Comparison of ENCODE assay signal across 16 cellular contexts in the genomic region with DNA sequence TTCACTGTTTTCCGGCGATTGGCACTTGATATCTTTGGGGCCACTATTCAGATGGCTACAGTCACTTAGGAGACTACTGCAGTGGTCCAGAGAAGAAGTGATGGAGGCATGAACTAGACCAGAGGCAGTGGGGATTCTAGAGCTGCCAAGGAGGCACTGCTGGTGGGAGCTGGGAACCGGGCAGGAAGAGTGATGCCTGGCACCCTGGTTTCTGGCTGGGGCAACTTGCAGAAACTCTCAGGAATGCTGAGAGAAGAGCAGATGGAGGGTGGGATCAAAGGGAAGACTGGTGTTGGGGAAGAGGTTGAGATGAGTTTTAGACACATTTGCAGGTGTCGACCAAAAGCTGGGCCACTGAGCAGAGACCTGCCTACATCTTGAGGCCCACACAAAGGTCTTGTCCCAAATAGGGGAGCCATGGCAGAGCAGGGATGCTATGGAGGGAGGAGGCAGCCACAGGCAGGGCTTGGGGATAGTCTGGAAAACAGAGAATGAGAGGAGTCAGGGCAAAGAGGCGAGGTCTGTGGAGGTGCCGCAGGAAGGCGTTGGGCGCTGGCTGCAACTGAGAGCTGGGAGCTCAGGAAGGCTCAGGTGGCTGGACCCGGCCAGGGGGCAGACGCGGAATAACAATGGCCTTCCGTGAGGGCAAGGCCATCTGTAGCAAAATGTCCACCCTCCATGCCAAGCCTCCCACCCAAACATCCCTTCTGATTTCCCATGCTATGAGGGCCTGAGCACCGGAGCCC.
A peak's percentile ranks its signal among the peaks of the same experiment; 100 is the strongest.
DNase-seq lines count a peak whose midpoint lies in the region; ATAC-seq and TF ChIP-seq lines count a peak whose summit lies in the region.
"Had no signal": no experiment of that assay in that cellular context is flagged by ENCODE, and none has a peak within 500 bp of the region (broad histone marks: within the 10 kb centered on the region; RNA-seq: fewer than 3 reads in every experiment).

No MANE protein-coding gene starts in this region.

- DNase-seq in CD4-positive, CD25-positive, alpha-beta regulatory T cell = no peak
- DNase-seq in Caco-2 = no peak
- DNase-seq in activated naive CD8-positive, alpha-beta T cell treated with anti-CD3 and anti-CD28 coated beads for 36 hours = no peak
- no peak for DNase-seq in neuronal stem cell (ENCODE audit: low spot score)
- no peak for DNase-seq in AG20443 (ENCODE audit: low spot score)
- no peak for DNase-seq in SW480 (ENCODE audit: low spot score)
- DNase-seq: central memory CD4-positive, alpha-beta T cell; H9; Kasumi-1; NCI-H1417; NCI-H345; psoas muscle; SHP77 treated with DMSO at 0.1 percent for 48 hours had no signal

- H4K8ac ChIP-seq in neuronal stem cell (ENCODE audit: low read depth, low read length) = no peak overlapping the region

- no peak for TF ChIP-seq CTCF in Caco-2 (IDR thresholded peaks at IDR 0.05; ENCODE audit: insufficient read depth in 1 of 2, low read depth in 1 of 2, low read length in 1 of 2, severe bottlenecking in 1 of 2, unreplicated experiment in 1 of 2)

- no peak overlapping the region for H3K23ac ChIP-seq in neuronal stem cell (ENCODE audit: low read depth, low read length, poor library complexity)

- H3K9me3 Mint-ChIP-seq in CD4-positive, CD25-positive, alpha-beta regulatory T cell = peaks cover 0 to 4% (median 0%) of the 10 kb centered on the region in 7 donors
- H3K9me3 Mint-ChIP-seq in Caco-2 (ENCODE audit: unreplicated experiment) = peaks cover 18% of the 10 kb centered on the region
- H3K9me3 Mint-ChIP-seq in activated naive CD8-positive, alpha-beta T cell treated with anti-CD3 and anti-CD28 coated beads for 36 hours = peaks cover 35% of the 10 kb centered on the region

- no peak overlapping the region for H2BK5ac ChIP-seq in neuronal stem cell (ENCODE audit: low read length)

- H3K18ac ChIP-seq in neuronal stem cell (ENCODE audit: low read length) = peak overlapping the region; percentile 50

- H3K9ac ChIP-seq in neuronal stem cell (ENCODE audit: low read depth, low read length, poor library complexity) = no peak overlapping the region

- no peak overlapping the region for H2AFZ ChIP-seq in neuronal stem cell (ENCODE audit: low read length)

- H3K36me3 Mint-ChIP-seq in CD4-positive, CD25-positive, alpha-beta regulatory T cell = no peaks in the 10 kb centered on the region
- no peaks in the 10 kb centered on the region for H3K36me3 Mint-ChIP-seq in Caco-2 (ENCODE audit: insufficient read depth, unreplicated experiment)
- peaks cover 57% of the 10 kb centered on the region for H3K36me3 Mint-ChIP-seq in activated naive CD8-positive, alpha-beta T cell treated with anti-CD3 and anti-CD28 coated beads for 36 hours

- H3K4me3 ChIP-seq in CD4-positive, CD25-positive, alpha-beta regulatory T cell (ENCODE audit: low read depth, low read length) = no peak overlapping the region
- H3K4me3 ChIP-seq in Caco-2 (ENCODE audit: low read depth, low read length) (no peak overlapping the region), neuronal stem cell (ENCODE audit: low read length in 2 of 2) (no peak overlapping the region)
- H3K4me3 ChIP-seq: adrenal gland, psoas muscle had no signal

- H2BK12ac ChIP-seq in neuronal stem cell (ENCODE audit: low read length) = no peak overlapping the region

- H3K27me3 ChIP-seq in CD4-positive, CD25-positive, alpha-beta regulatory T cell (ENCODE audit: control insufficient read depth, insufficient read depth, low read length) = no peaks in the 10 kb centered on the region
- H3K27me3 ChIP-seq in Caco-2 (replicated peaks; ENCODE audit: control insufficient read depth, insufficient read depth, low read length) (no peaks in the 10 kb centered on the region), neuronal stem cell (ENCODE audit: control insufficient read depth in 3 of 3, insufficient read depth in 3 of 3, low read depth in 1 of 3, low read length in 3 of 3) (no peaks in the 10 kb centered on the region)
- H3K27me3 ChIP-seq: adrenal gland had no signal

- H2BK120ac ChIP-seq in neuronal stem cell (ENCODE audit: low read depth, low read length) = no peak overlapping the region

- no CpG with 5 or more reads among the region's 13 CpGs for WGBS in neuronal stem cell (ENCODE audit: extremely low coverage in 2 of 2, insufficient read length in 2 of 2, insufficient replicate concordance in 1 of 2), 2 donors

- peaks cover 5% of the 10 kb centered on the region for H3K27me3 Mint-ChIP-seq in CD4-positive, CD25-positive, alpha-beta regulatory T cell
- no peaks in the 10 kb centered on the region for H3K27me3 Mint-ChIP-seq in Caco-2 (ENCODE audit: insufficient read depth, unreplicated experiment)
- H3K27me3 Mint-ChIP-seq in activated naive CD8-positive, alpha-beta T cell treated with anti-CD3 and anti-CD28 coated beads for 36 hours = no peaks in the 10 kb centered on the region

- H2BK15ac ChIP-seq in neuronal stem cell (ENCODE audit: low read length) = peak overlapping the region; percentile 12

- POLR2A ChIA-PET in Caco-2 (lab: Charles Lee) = no interaction called here

- peak overlapping the region; percentile 2 for H2AK5ac ChIP-seq in neuronal stem cell (ENCODE audit: low read depth, low read length)

- peak overlapping the region; percentile 42 for H4K91ac ChIP-seq in neuronal stem cell (ENCODE audit: low read depth, low read length, poor library complexity)

- H3K9me3 ChIP-seq in CD4-positive, CD25-positive, alpha-beta regulatory T cell (ENCODE audit: control insufficient read depth in 2 of 2, low read length in 2 of 2) = no peaks in the 10 kb centered on the region
- peaks cover 4% of the 10 kb centered on the region; the same call in 1 of the 2 replicates for H3K9me3 ChIP-seq in Caco-2
- peaks cover 4 to 7% of the 10 kb centered on the region in 2 donors for H3K9me3 ChIP-seq in neuronal stem cell (replicated peaks in 1 of 2; ENCODE audit: control insufficient read depth in 2 of 2, insufficient read depth in 1 of 2, low read depth in 1 of 2, low read length in 2 of 2)
- H3K9me3 ChIP-seq: adrenal gland, psoas muscle had no signal

- H3K36me3 ChIP-seq in CD4-positive, CD25-positive, alpha-beta regulatory T cell (ENCODE audit: control insufficient read depth, insufficient read depth, low read length) = no peaks in the 10 kb centered on the region
- H3K36me3 ChIP-seq in Caco-2 (ENCODE audit: control insufficient read depth, insufficient read depth, low read length) (no peaks in the 10 kb centered on the region), neuronal stem cell (replicated peaks in 1 of 2; ENCODE audit: control insufficient read depth in 2 of 2, insufficient read depth in 2 of 2, low read length in 2 of 2) (no peaks in the 10 kb centered on the region)
- H3K36me3 ChIP-seq: adrenal gland had no signal

- ATAC-seq in CD4-positive, CD25-positive, alpha-beta regulatory T cell (ENCODE audit: low read depth in 2 of 2) = no peak
- no peak for ATAC-seq in GM21447 (IDR thresholded peaks at IDR 0.05; ENCODE audit: unreplicated experiment)
- ATAC-seq: left lobe of liver, psoas muscle had no signal

- H3K14ac ChIP-seq in neuronal stem cell (ENCODE audit: low read length) = no peak overlapping the region

- no TSS peak for BruUV-seq in Caco-2 (replicated peaks; lab: Mats Ljungman, UMichigan)

- H3K79me1 ChIP-seq in neuronal stem cell (ENCODE audit: low read depth, low read length) = no peaks in the 10 kb centered on the region

- H3K4me2 ChIP-seq in neuronal stem cell (ENCODE audit: insufficient read depth, low read length, poor library complexity, severe bottlenecking) = no peak overlapping the region

- no peak overlapping the region for H3K4ac ChIP-seq in neuronal stem cell (ENCODE audit: low read length)

- CTCF ChIA-PET in Caco-2 (lab: Charles Lee) = no interaction called here

- peak overlapping the region; percentile 17 to 83 (median 50) for H3K4me3 Mint-ChIP-seq in CD4-positive, CD25-positive, alpha-beta regulatory T cell
- H3K4me3 Mint-ChIP-seq in Caco-2 (ENCODE audit: unreplicated experiment) = no peak overlapping the region
- H3K4me3 Mint-ChIP-seq in activated naive CD8-positive, alpha-beta T cell treated with anti-CD3 and anti-CD28 coated beads for 36 hours = peak overlapping the region; percentile 4
- H3K4me3 Mint-ChIP-seq: H9 had no signal

- H3K4me1 ChIP-seq in CD4-positive, CD25-positive, alpha-beta regulatory T cell (ENCODE audit: control insufficient read depth, insufficient read depth, low read length, poor library complexity, severe bottlenecking) = peaks cover 34% of the 10 kb centered on the region
- H3K4me1 ChIP-seq in Caco-2 (no peaks in the 10 kb centered on the region), neuronal stem cell (ENCODE audit: control insufficient read depth in 2 of 2, insufficient read depth in 1 of 2, low read depth in 1 of 2, low read length in 2 of 2) (peaks cover 0 to 10% of the 10 kb centered on the region in 2 donors)
- H3K4me1 ChIP-seq: psoas muscle had no signal

- peaks cover 18 to 54% (median 32%) of the 10 kb centered on the region in 4 donors for H3K4me1 Mint-ChIP-seq in CD4-positive, CD25-positive, alpha-beta regulatory T cell
- no peaks in the 10 kb centered on the region for H3K4me1 Mint-ChIP-seq in Caco-2 (ENCODE audit: low read depth, unreplicated experiment)
- peaks cover 93% of the 10 kb centered on the region for H3K4me1 Mint-ChIP-seq in activated naive CD8-positive, alpha-beta T cell treated with anti-CD3 and anti-CD28 coated beads for 36 hours

- no peak overlapping the region for H3K27ac ChIP-seq in CD4-positive, CD25-positive, alpha-beta regulatory T cell (ENCODE audit: insufficient read depth, low read length, poor library complexity, severe bottlenecking)
- no peak overlapping the region for H3K27ac ChIP-seq in neuronal stem cell (replicated peaks; ENCODE audit: low read length)
- H3K27ac ChIP-seq: adrenal gland, psoas muscle had no signal

- intact Hi-C loops in Caco-2 (cut with micrococcal nuclease; ENCODE audit: unreplicated experiment) = no loop called here

- H3K27ac Mint-ChIP-seq in CD4-positive, CD25-positive, alpha-beta regulatory T cell = peak overlapping the region; percentile 77 to 92 (median 78)
- H3K27ac Mint-ChIP-seq in Caco-2 (ENCODE audit: unreplicated experiment) = peak overlapping the region; percentile 40
- peak overlapping the region; percentile 98 for H3K27ac Mint-ChIP-seq in activated naive CD8-positive, alpha-beta T cell treated with anti-CD3 and anti-CD28 coated beads for 36 hours
- H3K27ac Mint-ChIP-seq: H9 had no signal

Comparison
In these comparisons a context has a peak if more than half of its experiments do, and no peak if none do; other contexts are left out.
1. H3K27ac Mint-ChIP-seq: peak in every context shown above with its lines; median percentile 98 in activated naive CD8-positive, alpha-beta T cell treated with anti-CD3 and anti-CD28 coated beads for 36 hours; 78 in CD4-positive, CD25-positive, alpha-beta regulatory T cell; 40 in Caco-2.